In the genomic region with DNA sequence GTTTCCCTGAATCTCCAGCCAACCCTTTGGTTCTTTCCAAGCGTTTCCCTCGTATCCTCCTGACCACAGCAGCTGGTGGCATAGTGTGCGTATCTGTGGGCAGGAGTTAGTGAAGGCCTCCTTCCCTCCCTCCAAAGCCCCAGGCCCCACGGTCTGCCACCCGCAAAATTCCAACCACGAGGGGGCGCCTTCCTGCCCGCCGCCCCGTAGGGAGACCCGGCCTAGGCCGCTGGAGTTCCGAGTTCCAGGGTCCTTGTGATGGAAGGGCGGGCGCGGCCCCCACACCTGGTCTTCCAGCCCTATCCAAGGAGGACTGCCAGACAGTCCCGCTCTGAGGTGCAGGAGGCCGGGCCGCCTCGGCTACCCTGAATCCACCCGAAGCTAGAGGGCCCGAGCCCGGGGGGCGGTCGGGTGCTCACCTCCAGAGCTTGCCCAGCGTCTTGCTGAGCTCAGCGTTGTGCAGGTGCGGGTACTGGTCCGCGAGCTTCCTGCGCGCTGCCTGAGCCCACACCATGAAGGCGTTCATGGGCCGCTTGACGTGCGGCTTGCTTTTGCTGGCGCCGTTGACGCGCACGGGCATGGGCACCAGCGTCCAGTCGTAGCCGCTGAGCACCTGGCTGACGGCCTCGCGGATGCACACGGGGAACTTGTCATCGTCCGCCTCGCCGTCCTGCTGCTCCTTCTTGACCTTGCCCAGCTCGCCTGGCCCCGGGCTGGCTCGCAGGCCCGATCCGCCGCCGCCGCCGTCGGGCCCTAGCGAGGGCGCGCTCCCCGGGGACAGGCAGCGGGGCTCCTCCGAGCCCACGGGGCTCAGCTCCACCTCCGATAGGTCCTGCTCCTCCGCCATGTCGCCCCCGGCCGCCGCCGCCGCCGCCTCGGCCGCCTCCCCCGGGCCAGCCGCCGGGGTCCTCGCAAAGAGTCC, we compare ENCODE assay signal across 3 cellular contexts.
TF ChIP-seq lines count a peak whose summit lies in the region.

No MANE protein-coding gene starts in this region.

TF ChIP-seq in HepG2, 621 proteins besides CTCF, POLR2A, EP300 and RAD21 (continues in another document):
- TF ChIP-seq PHF21A (CRISPR knock-in tag; IDR thresholded peaks at IDR 0.05) (no peak), RAD51 (IDR thresholded peaks at IDR 0.05; ENCODE audit: borderline replicate concordance) (no peak), EZH2 (conservative IDR thresholded peaks at IDR 0.05; ENCODE audit: low read depth, low read length) (no peak), BHLHE40 (IDR thresholded peaks at IDR 0.05; ENCODE audit: low read length) (no peak), RBM39 (IDR thresholded peaks at IDR 0.05; ENCODE audit: low read depth, low read length, poor library complexity, severe bottlenecking) (no peak), TEAD3 (CRISPR knock-in tag; optimal IDR thresholded peaks at IDR 0.05; ENCODE audit: borderline replicate concordance) (peak; percentile 57), ZNF589 (CRISPR knock-in tag; conservative IDR thresholded peaks at IDR 0.05) (no peak), ZNF510 (CRISPR knock-in tag; IDR thresholded peaks at IDR 0.05; ENCODE audit: low read depth) (no peak)
- TF ChIP-seq, protein P1, sequence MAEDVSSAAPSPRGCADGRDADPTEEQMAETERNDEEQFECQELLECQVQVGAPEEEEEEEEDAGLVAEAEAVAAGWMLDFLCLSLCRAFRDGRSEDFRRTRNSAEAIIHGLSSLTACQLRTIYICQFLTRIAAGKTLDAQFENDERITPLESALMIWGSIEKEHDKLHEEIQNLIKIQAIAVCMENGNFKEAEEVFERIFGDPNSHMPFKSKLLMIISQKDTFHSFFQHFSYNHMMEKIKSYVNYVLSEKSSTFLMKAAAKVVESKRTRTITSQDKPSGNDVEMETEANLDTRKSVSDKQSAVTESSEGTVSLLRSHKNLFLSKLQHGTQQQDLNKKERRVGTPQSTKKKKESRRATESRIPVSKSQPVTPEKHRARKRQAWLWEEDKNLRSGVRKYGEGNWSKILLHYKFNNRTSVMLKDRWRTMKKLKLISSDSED (CRISPR knock-in tag; IDR thresholded peaks at IDR 0.05) = no peak
- TF ChIP-seq, protein P2, sequence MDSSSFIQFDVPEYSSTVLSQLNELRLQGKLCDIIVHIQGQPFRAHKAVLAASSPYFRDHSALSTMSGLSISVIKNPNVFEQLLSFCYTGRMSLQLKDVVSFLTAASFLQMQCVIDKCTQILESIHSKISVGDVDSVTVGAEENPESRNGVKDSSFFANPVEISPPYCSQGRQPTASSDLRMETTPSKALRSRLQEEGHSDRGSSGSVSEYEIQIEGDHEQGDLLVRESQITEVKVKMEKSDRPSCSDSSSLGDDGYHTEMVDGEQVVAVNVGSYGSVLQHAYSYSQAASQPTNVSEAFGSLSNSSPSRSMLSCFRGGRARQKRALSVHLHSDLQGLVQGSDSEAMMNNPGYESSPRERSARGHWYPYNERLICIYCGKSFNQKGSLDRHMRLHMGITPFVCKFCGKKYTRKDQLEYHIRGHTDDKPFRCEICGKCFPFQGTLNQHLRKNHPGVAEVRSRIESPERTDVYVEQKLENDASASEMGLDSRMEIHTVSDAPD (CRISPR knock-in tag; IDR thresholded peaks at IDR 0.05) = no peak
- TF ChIP-seq, protein P3, sequence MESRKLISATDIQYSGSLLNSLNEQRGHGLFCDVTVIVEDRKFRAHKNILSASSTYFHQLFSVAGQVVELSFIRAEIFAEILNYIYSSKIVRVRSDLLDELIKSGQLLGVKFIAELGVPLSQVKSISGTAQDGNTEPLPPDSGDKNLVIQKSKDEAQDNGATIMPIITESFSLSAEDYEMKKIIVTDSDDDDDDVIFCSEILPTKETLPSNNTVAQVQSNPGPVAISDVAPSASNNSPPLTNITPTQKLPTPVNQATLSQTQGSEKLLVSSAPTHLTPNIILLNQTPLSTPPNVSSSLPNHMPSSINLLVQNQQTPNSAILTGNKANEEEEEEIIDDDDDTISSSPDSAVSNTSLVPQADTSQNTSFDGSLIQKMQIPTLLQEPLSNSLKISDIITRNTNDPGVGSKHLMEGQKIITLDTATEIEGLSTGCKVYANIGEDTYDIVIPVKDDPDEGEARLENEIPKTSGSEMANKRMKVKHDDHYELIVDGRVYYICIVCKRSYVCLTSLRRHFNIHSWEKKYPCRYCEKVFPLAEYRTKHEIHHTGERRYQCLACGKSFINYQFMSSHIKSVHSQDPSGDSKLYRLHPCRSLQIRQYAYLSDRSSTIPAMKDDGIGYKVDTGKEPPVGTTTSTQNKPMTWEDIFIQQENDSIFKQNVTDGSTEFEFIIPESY (CRISPR knock-in tag; IDR thresholded peaks at IDR 0.05) = peak; percentile 78
- TF ChIP-seq, protein P4, sequence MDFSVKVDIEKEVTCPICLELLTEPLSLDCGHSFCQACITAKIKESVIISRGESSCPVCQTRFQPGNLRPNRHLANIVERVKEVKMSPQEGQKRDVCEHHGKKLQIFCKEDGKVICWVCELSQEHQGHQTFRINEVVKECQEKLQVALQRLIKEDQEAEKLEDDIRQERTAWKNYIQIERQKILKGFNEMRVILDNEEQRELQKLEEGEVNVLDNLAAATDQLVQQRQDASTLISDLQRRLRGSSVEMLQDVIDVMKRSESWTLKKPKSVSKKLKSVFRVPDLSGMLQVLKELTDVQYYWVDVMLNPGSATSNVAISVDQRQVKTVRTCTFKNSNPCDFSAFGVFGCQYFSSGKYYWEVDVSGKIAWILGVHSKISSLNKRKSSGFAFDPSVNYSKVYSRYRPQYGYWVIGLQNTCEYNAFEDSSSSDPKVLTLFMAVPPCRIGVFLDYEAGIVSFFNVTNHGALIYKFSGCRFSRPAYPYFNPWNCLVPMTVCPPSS (IDR thresholded peaks at IDR 0.05) = no peak

TF ChIP-seq in H1, 55 proteins besides CTCF, POLR2A, EP300 and RAD21 (continues in another document):
- no peak for TF ChIP-seq NRF1 (IDR thresholded peaks at IDR 0.05; ENCODE audit: low read depth, low read length)
- TF ChIP-seq TAF1 (IDR thresholded peaks at IDR 0.05; ENCODE audit: low read depth, low read length) = no peak
- no peak for TF ChIP-seq SAP30 (IDR thresholded peaks at IDR 0.05; ENCODE audit: insufficient read depth, insufficient replicate concordance, low read length)
- no peak for TF ChIP-seq TAF7 (optimal IDR thresholded peaks at IDR 0.05; ENCODE audit: borderline replicate concordance, low read depth, low read length)
- TF ChIP-seq, protein P5, sequence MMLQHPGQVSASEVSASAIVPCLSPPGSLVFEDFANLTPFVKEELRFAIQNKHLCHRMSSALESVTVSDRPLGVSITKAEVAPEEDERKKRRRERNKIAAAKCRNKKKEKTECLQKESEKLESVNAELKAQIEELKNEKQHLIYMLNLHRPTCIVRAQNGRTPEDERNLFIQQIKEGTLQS (IDR thresholded peaks at IDR 0.05; ENCODE audit: insufficient read depth, low read depth, low read length) = no peak
- no peak for TF ChIP-seq NANOG (IDR thresholded peaks at IDR 0.05; ENCODE audit: insufficient read depth, low read depth, low read length, poor library complexity, severe bottlenecking)
- TF ChIP-seq HDAC2 (IDR thresholded peaks at IDR 0.05; ENCODE audit: borderline replicate concordance in 1 of 2, low read depth in 2 of 2, low read length in 2 of 2) = peak; percentile 53 to 95; a peak in 1 of 4 replicates
- peak; percentile 45; the same call in 1 of the 2 replicates for TF ChIP-seq BACH1 (IDR thresholded peaks at IDR 0.05; ENCODE audit: low read length)
- TF ChIP-seq SRF (IDR thresholded peaks at IDR 0.05; ENCODE audit: low read depth, low read length) = no peak
- no peak for TF ChIP-seq ZNF274 (IDR thresholded peaks at IDR 0.05; ENCODE audit: borderline replicate concordance, extremely low read depth, low read length)
- peak; percentile 99 for TF ChIP-seq TEAD4 (IDR thresholded peaks at IDR 0.05; ENCODE audit: low read depth, low read length)
- TF ChIP-seq TCF12 (IDR thresholded peaks at IDR 0.05; ENCODE audit: low read depth, low read length) = peak; percentile 15; the same call in 1 of the 2 replicates
- no peak; the same call in 1 of the 2 replicates for TF ChIP-seq TBP (IDR thresholded peaks at IDR 0.05; ENCODE audit: low read depth, low read length)
- TF ChIP-seq CREB1 (IDR thresholded peaks at IDR 0.05) = peak; percentile 18; the same call in 1 of the 2 replicates

TF ChIP-seq in SK-N-SH, 30 proteins besides CTCF, POLR2A, EP300 and RAD21:
- TF ChIP-seq MEF2A (IDR thresholded peaks at IDR 0.05; ENCODE audit: borderline replicate concordance, low read depth) (no peak), FOXJ3 (CRISPR knock-in tag; IDR thresholded peaks at IDR 0.05) (no peak), GABPA (IDR thresholded peaks at IDR 0.05; ENCODE audit: low read depth) (no peak), ELF1 (IDR thresholded peaks at IDR 0.05) (no peak), YY1 (IDR thresholded peaks at IDR 0.05; ENCODE audit: low read depth) (no peak), EZH2phosphoT487 (IDR thresholded peaks at IDR 0.05; ENCODE audit: borderline replicate concordance, low read depth) (no peak), RXRA (IDR thresholded peaks at IDR 0.05; ENCODE audit: borderline replicate concordance, low read depth) (no peak), GATA2 (CRISPR knock-in tag; IDR thresholded peaks at IDR 0.05) (no peak), TEAD4 (IDR thresholded peaks at IDR 0.05; ENCODE audit: borderline replicate concordance, insufficient read depth) (no peak), TAF1 (IDR thresholded peaks at IDR 0.05; ENCODE audit: borderline replicate concordance, low read depth, low read length) (no peak), JUND (IDR thresholded peaks at IDR 0.05) (no peak), RCOR1 (IDR thresholded peaks at IDR 0.05; ENCODE audit: low read length) (no peak), CHD2 (IDR thresholded peaks at IDR 0.05; ENCODE audit: low read length, partially characterized antibody) (no peak), RFX5 (IDR thresholded peaks at IDR 0.05; ENCODE audit: low read length) (no peak), NFIC (IDR thresholded peaks at IDR 0.05; ENCODE audit: borderline replicate concordance) (no peak)
- TF ChIP-seq, protein P6, sequence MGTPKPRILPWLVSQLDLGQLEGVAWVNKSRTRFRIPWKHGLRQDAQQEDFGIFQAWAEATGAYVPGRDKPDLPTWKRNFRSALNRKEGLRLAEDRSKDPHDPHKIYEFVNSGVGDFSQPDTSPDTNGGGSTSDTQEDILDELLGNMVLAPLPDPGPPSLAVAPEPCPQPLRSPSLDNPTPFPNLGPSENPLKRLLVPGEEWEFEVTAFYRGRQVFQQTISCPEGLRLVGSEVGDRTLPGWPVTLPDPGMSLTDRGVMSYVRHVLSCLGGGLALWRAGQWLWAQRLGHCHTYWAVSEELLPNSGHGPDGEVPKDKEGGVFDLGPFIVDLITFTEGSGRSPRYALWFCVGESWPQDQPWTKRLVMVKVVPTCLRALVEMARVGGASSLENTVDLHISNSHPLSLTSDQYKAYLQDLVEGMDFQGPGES (IDR thresholded peaks at IDR 0.05; ENCODE audit: low read depth, low read length) = no peak
- TF ChIP-seq, protein P7, sequence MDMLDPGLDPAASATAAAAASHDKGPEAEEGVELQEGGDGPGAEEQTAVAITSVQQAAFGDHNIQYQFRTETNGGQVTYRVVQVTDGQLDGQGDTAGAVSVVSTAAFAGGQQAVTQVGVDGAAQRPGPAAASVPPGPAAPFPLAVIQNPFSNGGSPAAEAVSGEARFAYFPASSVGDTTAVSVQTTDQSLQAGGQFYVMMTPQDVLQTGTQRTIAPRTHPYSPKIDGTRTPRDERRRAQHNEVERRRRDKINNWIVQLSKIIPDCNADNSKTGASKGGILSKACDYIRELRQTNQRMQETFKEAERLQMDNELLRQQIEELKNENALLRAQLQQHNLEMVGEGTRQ (IDR thresholded peaks at IDR 0.05; ENCODE audit: borderline replicate concordance, low read depth, low read length) = no peak
- TF ChIP-seq, protein P8, sequence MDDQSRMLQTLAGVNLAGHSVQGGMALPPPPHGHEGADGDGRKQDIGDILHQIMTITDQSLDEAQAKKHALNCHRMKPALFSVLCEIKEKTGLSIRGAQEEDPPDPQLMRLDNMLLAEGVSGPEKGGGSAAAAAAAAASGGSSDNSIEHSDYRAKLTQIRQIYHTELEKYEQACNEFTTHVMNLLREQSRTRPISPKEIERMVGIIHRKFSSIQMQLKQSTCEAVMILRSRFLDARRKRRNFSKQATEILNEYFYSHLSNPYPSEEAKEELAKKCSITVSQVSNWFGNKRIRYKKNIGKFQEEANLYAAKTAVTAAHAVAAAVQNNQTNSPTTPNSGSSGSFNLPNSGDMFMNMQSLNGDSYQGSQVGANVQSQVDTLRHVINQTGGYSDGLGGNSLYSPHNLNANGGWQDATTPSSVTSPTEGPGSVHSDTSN (IDR thresholded peaks at IDR 0.05) = no peak
- TF ChIP-seq, protein P9, sequence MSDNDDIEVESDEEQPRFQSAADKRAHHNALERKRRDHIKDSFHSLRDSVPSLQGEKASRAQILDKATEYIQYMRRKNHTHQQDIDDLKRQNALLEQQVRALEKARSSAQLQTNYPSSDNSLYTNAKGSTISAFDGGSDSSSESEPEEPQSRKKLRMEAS (IDR thresholded peaks at IDR 0.05; ENCODE audit: low read depth) = no peak
